12 cellular contexts compared by ENCODE assay signal in the genomic region with DNA sequence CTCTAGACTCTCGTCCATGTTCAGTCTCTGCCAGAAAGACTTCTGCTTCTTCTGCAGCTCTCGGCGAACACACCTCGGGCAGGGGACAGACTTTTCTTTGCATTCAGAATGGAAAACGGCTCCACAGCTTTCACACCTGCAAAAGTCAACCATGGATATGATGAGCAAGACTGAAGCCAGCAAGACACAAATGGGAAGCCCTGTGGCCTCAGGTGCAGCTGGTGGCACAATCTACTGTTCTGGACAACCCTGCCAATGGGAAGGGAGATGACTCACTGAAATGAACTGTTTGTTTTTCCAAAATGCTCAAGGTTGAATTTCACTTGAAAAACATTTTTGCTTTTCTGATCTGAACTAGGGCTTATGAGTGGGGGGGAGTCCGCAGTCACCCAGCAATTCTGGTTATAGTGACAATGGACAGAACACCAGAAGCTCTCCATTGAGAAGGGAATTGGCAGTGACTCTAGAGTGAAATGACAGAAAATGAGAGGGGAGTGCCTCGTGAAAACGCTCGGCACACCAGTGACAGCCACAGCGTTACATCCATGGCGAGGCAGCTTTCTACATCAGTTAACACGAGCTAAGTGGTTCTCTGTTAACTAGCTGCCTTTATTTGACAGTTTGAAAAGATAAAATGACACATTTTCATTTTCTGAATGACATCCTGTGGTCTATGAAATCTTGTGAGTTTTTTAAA. TPM values are rescaled to one million over a fixed set of nuclear protein-coding genes. Genes with fewer than 3 reads are reported as not detected.
A peak's percentile ranks its signal among the peaks of the same experiment; 100 is the strongest.
DNase-seq lines count a peak whose midpoint lies in the region; ATAC-seq, FAIRE-seq and TF ChIP-seq lines count a peak whose summit lies in the region.
"Had no signal": no experiment of that assay in that cellular context is flagged by ENCODE, and none has a peak within 500 bp of the region (broad histone marks: within the 10 kb centered on the region; RNA-seq: fewer than 3 reads in every experiment).

No MANE protein-coding gene starts in this region.

- peak overlapping the region; percentile 46 for H3K4me3 Mint-ChIP-seq in T-helper 2 cell treated with Interferon-gamma antibody and Interleukin-4, amounts not matched to agents 5 μg/mL and 100 μg/mL, for 36 hours

- H3K27me3 ChIP-seq in HCT116 (ENCODE audit: insufficient read depth, low read length), result no peaks in the 10 kb centered on the region
- no peaks in the 10 kb centered on the region for H3K27me3 ChIP-seq in foreskin keratinocyte
- H3K27me3 ChIP-seq in skeletal muscle satellite cell (ENCODE audit: control insufficient read depth, insufficient read depth, low read length), result no peaks in the 10 kb centered on the region

- H4K20me1 ChIP-seq in HCT116 (ENCODE audit: insufficient read depth), result no peaks in the 10 kb centered on the region

- BruUV-seq in HCT116 (replicated peaks; lab: Mats Ljungman, UMichigan), result no TSS peak

- H3K4me1 Mint-ChIP-seq in T-helper 2 cell treated with Interferon-gamma antibody and Interleukin-4, amounts not matched to agents 5 μg/mL and 100 μg/mL, for 36 hours (ENCODE audit: low read depth), result peaks cover 34% of the 10 kb centered on the region

- H2AFZ ChIP-seq in HCT116 (ENCODE audit: low read depth, low read length, poor library complexity, severe bottlenecking), result no peak overlapping the region

- H3K27ac ChIP-seq in HCT116 (ENCODE audit: low read depth, low read length) (no peak overlapping the region), foreskin keratinocyte (no peak overlapping the region)

- H3K4me3 ChIP-seq in HCT116 (replicated peaks in 1 of 2; ENCODE audit: low read depth in 1 of 2, low read length in 2 of 2) (no peak overlapping the region), skeletal muscle satellite cell (ENCODE audit: low read length) (no peak overlapping the region)

- POLR2A ChIA-PET in HCT116 (lab: Charles Lee), result no interaction called here

- H3K27me3 Mint-ChIP-seq in T-helper 2 cell treated with Interferon-gamma antibody and Interleukin-4, amounts not matched to agents 5 μg/mL and 100 μg/mL, for 36 hours (ENCODE audit: low read depth), result no peaks in the 10 kb centered on the region

- no peak for TF ChIP-seq POLR2A in HCT116 (IDR thresholded peaks at IDR 0.05; ENCODE audit: borderline replicate concordance, extremely low read depth, insufficient read depth, insufficient read length)

- H3K9me2 ChIP-seq in HCT116 (ENCODE audit: insufficient read depth), result no peaks in the 10 kb centered on the region

- RAD21 ChIA-PET in HCT116 (lab: Charles Lee; ENCODE audit: low non-redundant PET in 1 of 2, low total read pairs in 2 of 2, uncharacterized antibody in 2 of 2, unreplicated experiment in 2 of 2), result interaction anchor here in 1 of 2 experiments (0.9 kb wide), 1 partner anchor 136 kb away, joined by 3 read pairs; no protein-coding TSS in a partner anchor

- FAIRE-seq in frontal cortex (lab: Jason Lieb, UNC), result no peak

- no peaks in the 10 kb centered on the region for H3K9me3 ChIP-seq in HCT116 (ENCODE audit: control insufficient read depth in 1 of 2, insufficient read depth in 1 of 2, low read depth in 1 of 2, low read length in 2 of 2)
- no peaks in the 10 kb centered on the region for H3K9me3 ChIP-seq in skeletal muscle satellite cell (replicated peaks; ENCODE audit: low read length)

- H3K36me3 ChIP-seq in HCT116 (ENCODE audit: control insufficient read depth in 1 of 2, insufficient read depth in 2 of 2, low read length in 2 of 2) (no peaks in the 10 kb centered on the region), skeletal muscle satellite cell (ENCODE audit: insufficient read depth, low read length) (no peaks in the 10 kb centered on the region)

- no peaks in the 10 kb centered on the region for H3K9me3 Mint-ChIP-seq in T-helper 2 cell treated with Interferon-gamma antibody and Interleukin-4, amounts not matched to agents 5 μg/mL and 100 μg/mL, for 36 hours

- no peak for TF ChIP-seq CTCF in HCT116 (IDR thresholded peaks at IDR 0.05 in 2 of 3, conservative IDR thresholded peaks at IDR 0.05 in 1 of 3; ENCODE audit: borderline replicate concordance in 1 of 3, insufficient read depth in 1 of 3, low read depth in 2 of 3, low read length in 2 of 3)
- TF ChIP-seq CTCF in foreskin keratinocyte (conservative IDR thresholded peaks at IDR 0.05), result no peak

- H3K4me1 ChIP-seq in HCT116 (ENCODE audit: control insufficient read depth in 1 of 2, insufficient read depth in 2 of 2, low read length in 2 of 2) (peaks cover 17 to 21% of the 10 kb centered on the region in 2 experiments), foreskin keratinocyte (peaks cover 9% of the 10 kb centered on the region), skeletal muscle satellite cell (ENCODE audit: control insufficient read depth, insufficient read depth, low read length) (peaks cover 11% of the 10 kb centered on the region)

- H3K9ac ChIP-seq in HCT116 (ENCODE audit: low read length) (no peak overlapping the region), skeletal muscle satellite cell (ENCODE audit: low read depth, low read length) (no peak overlapping the region)

- DNase-seq in HCT116 (ENCODE audit: low read depth, low spot score), result no peak
- DNase-seq in T-helper 2 cell treated with Interferon-gamma antibody and Interleukin-4, amounts not matched to agents 5 μg/mL and 100 μg/mL, for 36 hours (ENCODE audit: low spot score), result no peak
- peak in 1 of 2 donors; percentile 44 for DNase-seq in foreskin keratinocyte
- no peak for DNase-seq in GDM1 (lab: John Stamatoyannopoulos, UW)
- DNase-seq in cortex of kidney (lab: John Stamatoyannopoulos, UW), result no peak
- DNase-seq in frontal cortex (ENCODE audit: low spot score in 2 of 2), result no peak
- DNase-seq: activated effector memory CD4-positive, alpha-beta T cell treated with Interleukin-2 at 50 U/mL for 16 hours; COR-L47; midbrain; NCI-H446 treated with DMSO at 0.1 percent for 48 hours; right cardiac atrium had no signal

- CTCF ChIA-PET in HCT116 (lab: Charles Lee), result no interaction called here

- intact Hi-C loops in HCT116 (cut with micrococcal nuclease), result no loop called here

- peak overlapping the region; percentile 68 for H3K27ac Mint-ChIP-seq in T-helper 2 cell treated with Interferon-gamma antibody and Interleukin-4, amounts not matched to agents 5 μg/mL and 100 μg/mL, for 36 hours

- H3K4me2 ChIP-seq in HCT116 (ENCODE audit: low read length) (peak overlapping the region; percentile 41), skeletal muscle satellite cell (ENCODE audit: low read length) (peak overlapping the region; percentile 51)

- peak; percentile 63 for ATAC-seq in HCT116
- ATAC-seq in foreskin keratinocyte, result peak; percentile 66
- ATAC-seq: right cardiac atrium had no signal

- TF ChIP-seq RAD21 in HCT116 (IDR thresholded peaks at IDR 0.05; ENCODE audit: low read depth), result no peak

- no peaks in the 10 kb centered on the region for H3K36me3 Mint-ChIP-seq in T-helper 2 cell treated with Interferon-gamma antibody and Interleukin-4, amounts not matched to agents 5 μg/mL and 100 μg/mL, for 36 hours (ENCODE audit: low read depth)

- no peaks in the 10 kb centered on the region for H3K79me2 ChIP-seq in HCT116 (ENCODE audit: insufficient read depth, low read length)

TF ChIP-seq in HCT116, 20 proteins besides CTCF, POLR2A, EP300 and RAD21:
- TF ChIP-seq, protein P1, sequence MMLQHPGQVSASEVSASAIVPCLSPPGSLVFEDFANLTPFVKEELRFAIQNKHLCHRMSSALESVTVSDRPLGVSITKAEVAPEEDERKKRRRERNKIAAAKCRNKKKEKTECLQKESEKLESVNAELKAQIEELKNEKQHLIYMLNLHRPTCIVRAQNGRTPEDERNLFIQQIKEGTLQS (IDR thresholded peaks at IDR 0.05), result no peak
- TF ChIP-seq, protein P2, sequence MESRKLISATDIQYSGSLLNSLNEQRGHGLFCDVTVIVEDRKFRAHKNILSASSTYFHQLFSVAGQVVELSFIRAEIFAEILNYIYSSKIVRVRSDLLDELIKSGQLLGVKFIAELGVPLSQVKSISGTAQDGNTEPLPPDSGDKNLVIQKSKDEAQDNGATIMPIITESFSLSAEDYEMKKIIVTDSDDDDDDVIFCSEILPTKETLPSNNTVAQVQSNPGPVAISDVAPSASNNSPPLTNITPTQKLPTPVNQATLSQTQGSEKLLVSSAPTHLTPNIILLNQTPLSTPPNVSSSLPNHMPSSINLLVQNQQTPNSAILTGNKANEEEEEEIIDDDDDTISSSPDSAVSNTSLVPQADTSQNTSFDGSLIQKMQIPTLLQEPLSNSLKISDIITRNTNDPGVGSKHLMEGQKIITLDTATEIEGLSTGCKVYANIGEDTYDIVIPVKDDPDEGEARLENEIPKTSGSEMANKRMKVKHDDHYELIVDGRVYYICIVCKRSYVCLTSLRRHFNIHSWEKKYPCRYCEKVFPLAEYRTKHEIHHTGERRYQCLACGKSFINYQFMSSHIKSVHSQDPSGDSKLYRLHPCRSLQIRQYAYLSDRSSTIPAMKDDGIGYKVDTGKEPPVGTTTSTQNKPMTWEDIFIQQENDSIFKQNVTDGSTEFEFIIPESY (IDR thresholded peaks at IDR 0.05; ENCODE audit: extremely low read depth, insufficient replicate concordance, low read length), result no peak
- no peak for TF ChIP-seq CBX3 (IDR thresholded peaks at IDR 0.05; ENCODE audit: low read depth)

RNA-seq across cellular contexts. Expression of a gene that starts 58.8 kb away (rescaled TPM):
- total RNA-seq in HCT116 (2021; ENCODE audit: unreplicated experiment), result 9.0 TPM
- polyA plus RNA-seq in HCT116 (2012), result 4.0 and 4.5 TPM in 2 replicates
- 3.6 and 4.3 TPM in 2 replicates for total RNA-seq in foreskin keratinocyte
- 0.95 and 1.3 TPM in 2 replicates for polyA plus RNA-seq in foreskin keratinocyte
- 0.66 and 1.0 TPM in 2 replicates for total RNA-seq in skeletal muscle satellite cell (2012; rRNA removed)
- 1.2 TPM for total RNA-seq in frontal cortex
